In genomic region chr5:181008136-181008535, GRCh38 we compare ENCODE assay signal across 26 cellular contexts. TPM values are rescaled to one million over a fixed set of nuclear protein-coding genes. Genes with fewer than 3 reads are reported as not detected.
"Had no signal": no experiment of that assay in that cellular context is flagged by ENCODE, and none has a peak within 500 bp of the region (broad histone marks: within the 10 kb centered on the region; RNA-seq: fewer than 3 reads in every experiment).

No MANE protein-coding gene starts in this region.

- ATAC-seq: HepG2, Panc1, PC-3 had no signal

- H3K27ac ChIP-seq: KMS-11, RWPE1 had no signal

- DNase-seq: IMR-90, MM.1S, NCI-H1092 treated with DMSO at 0.1 percent for 48 hours, NCI-H1417, NCI-H1436 treated with DMSO at 0.1 percent for 48 hours, NCI-H1694 treated with DMSO at 0.1 percent for 48 hours, NCI-H1930, NCI-H2081, NCI-H2107, NCI-H226, NCI-H446, NCI-H510A, NCI-H524 treated with DMSO at 0.1 percent for 48 hours, NCI-H69, NCI-H774, PC-3, SHP77, SK-N-SH, SW 1271 had no signal

- H3K9me3 ChIP-seq: SK-N-SH had no signal

- H3K9ac ChIP-seq: KMS-11, SK-N-SH had no signal

- FAIRE-seq: HepG2 had no signal

- H3K4me2 ChIP-seq: KMS-11, SK-N-SH had no signal

RNA-seq across cellular contexts. Expression of gene BTNL3, which starts 19.5 kb away (rescaled TPM):
- total RNA-seq: HepG2, HT1080, IMR-90, M059J, PC-3, SK-MEL-5 had no signal
- polyA plus RNA-seq: HepG2, IMR-90, SK-N-SH had no signal

RNA-seq across cellular contexts. Expression of gene BTNL9, which starts 31.9 kb away (rescaled TPM):
- total RNA-seq: IMR-90, M059J had no signal
- polyA plus RNA-seq: HepG2, IMR-90, SK-N-SH had no signal
